In genomic region chr10:13693783-13694450, GRCh38 we compare ENCODE assay signal across 21 cellular contexts.
DNase-seq lines count a peak whose midpoint lies in the region; ATAC-seq and TF ChIP-seq lines count a peak whose summit lies in the region.
"Had no signal": no experiment of that assay in that cellular context is flagged by ENCODE, and none has a peak within 500 bp of the region (broad histone marks: within the 10 kb centered on the region; RNA-seq: fewer than 3 reads in every experiment).

No MANE protein-coding gene starts in this region.

- TF ChIP-seq CTCF in Caco-2 (IDR thresholded peaks at IDR 0.05; ENCODE audit: insufficient read depth in 1 of 2, low read depth in 1 of 2, low read length in 1 of 2, severe bottlenecking in 1 of 2, unreplicated experiment in 1 of 2): no peak
- TF ChIP-seq CTCF in VCaP (conservative IDR thresholded peaks at IDR 0.05): no peak

- H3K4ac ChIP-seq in mesendoderm (ENCODE audit: low read depth, low read length) (no peak overlapping the region), trophoblast cell (ENCODE audit: low read depth, low read length) (no peak overlapping the region)

- H3K27ac ChIP-seq in VCaP (peak overlapping the region; percentile 62; the same call in 1 of the 2 replicates), mesendoderm (ENCODE audit: low read depth, low read length) (no peak overlapping the region), trophoblast cell (ENCODE audit: low read depth, low read length) (no peak overlapping the region)
- H3K27ac ChIP-seq: BLaER1 treated with 17β-estradiol and CSF1 and Interleukin-3, amounts not matched to agents 10 nM and 100 nM; SJCRH30 had no signal

- no peak overlapping the region for H2AFZ ChIP-seq in trophoblast cell (ENCODE audit: insufficient read depth, low read length, poor library complexity)

- H3K4me3 ChIP-seq in Caco-2 (ENCODE audit: low read depth, low read length) (no peak overlapping the region), mesendoderm (ENCODE audit: low read length) (no peak overlapping the region), trophoblast cell (ENCODE audit: low read depth, low read length) (no peak overlapping the region)
- H3K4me3 ChIP-seq: BLaER1 treated with 17β-estradiol and CSF1 and Interleukin-3, amounts not matched to agents 10 nM and 100 nM; MG63; SJCRH30 had no signal

- H3K36me3 ChIP-seq in Caco-2 (ENCODE audit: control insufficient read depth, insufficient read depth, low read length) (peaks cover 6% of the 10 kb centered on the region), mesendoderm (ENCODE audit: control insufficient read depth, insufficient read depth, low read length) (peaks cover 8% of the 10 kb centered on the region), trophoblast cell (ENCODE audit: control insufficient read depth in 1 of 2, insufficient read depth in 2 of 2, low read length in 2 of 2) (peaks cover 50 to 62% of the 10 kb centered on the region in 2 experiments)
- H3K36me3 ChIP-seq: MG63, SJCRH30 had no signal

- CTCF ChIA-PET in Caco-2 (lab: Charles Lee): no interaction called here

- H2AK5ac ChIP-seq in mesendoderm (ENCODE audit: low read length) (no peak overlapping the region), trophoblast cell (ENCODE audit: low read length) (no peak overlapping the region)

- no CpG with 5 or more reads among the region's 21 CpGs for WGBS in mesendoderm (ENCODE audit: extremely low coverage, insufficient coverage, low lambda C conversion rate)
- WGBS in trophoblast cell (ENCODE audit: extremely low coverage, insufficient coverage, insufficient read length): no CpG with 5 or more reads among the region's 21 CpGs

- no peak for ATAC-seq in GM21526 (IDR thresholded peaks at IDR 0.05; ENCODE audit: low FRiP score, unreplicated experiment)
- ATAC-seq: HepG2, SK-N-SH treated with all-trans-retinoic acid at 6 μM for 48 hours had no signal

- H4K12ac ChIP-seq in trophoblast cell (ENCODE audit: low read depth, low read length): no peak overlapping the region

- no peak overlapping the region for H3K4me3 Mint-ChIP-seq in Caco-2 (ENCODE audit: unreplicated experiment)
- H3K4me3 Mint-ChIP-seq: CD4-positive, alpha-beta T cell had no signal

- H3K4me2 ChIP-seq in mesendoderm (ENCODE audit: low read length) (no peak overlapping the region), trophoblast cell (ENCODE audit: low read length) (no peak overlapping the region)

- H2BK12ac ChIP-seq in trophoblast cell (ENCODE audit: low read length): no peak overlapping the region

- peaks cover 88% of the 10 kb centered on the region for H3K36me3 Mint-ChIP-seq in Caco-2 (ENCODE audit: insufficient read depth, unreplicated experiment)

- H3K27ac Mint-ChIP-seq in Caco-2 (ENCODE audit: unreplicated experiment): peak overlapping the region; percentile 0
- H3K27ac Mint-ChIP-seq: CD4-positive, alpha-beta T cell had no signal

- no peaks in the 10 kb centered on the region for H3K9me3 Mint-ChIP-seq in Caco-2 (ENCODE audit: unreplicated experiment)
- H3K9me3 Mint-ChIP-seq: CD4-positive, alpha-beta T cell had no signal

- H3K4me1 Mint-ChIP-seq in Caco-2 (ENCODE audit: low read depth, unreplicated experiment): peaks cover 30% of the 10 kb centered on the region

- no peak overlapping the region for H3K14ac ChIP-seq in trophoblast cell (ENCODE audit: low read length)

- H3K27me3 Mint-ChIP-seq in Caco-2 (ENCODE audit: insufficient read depth, unreplicated experiment): no peaks in the 10 kb centered on the region
- H3K27me3 Mint-ChIP-seq: CD4-positive, alpha-beta T cell had no signal

- no peaks in the 10 kb centered on the region for H3K79me2 ChIP-seq in mesendoderm (ENCODE audit: control insufficient read depth, insufficient read depth, low read length)
- H3K79me2 ChIP-seq in trophoblast cell (ENCODE audit: control insufficient read depth, insufficient read depth, low read length, poor library complexity): no peaks in the 10 kb centered on the region

- H3K9ac ChIP-seq in mesendoderm (ENCODE audit: low read length) (no peak overlapping the region), trophoblast cell (ENCODE audit: low read length) (no peak overlapping the region)
- H3K9ac ChIP-seq: BLaER1 treated with 17β-estradiol and CSF1 and Interleukin-3, amounts not matched to agents 10 nM and 100 nM had no signal

- H2BK120ac ChIP-seq in mesendoderm (ENCODE audit: low read depth, low read length) (no peak overlapping the region), trophoblast cell (ENCODE audit: insufficient read depth, low read length, poor library complexity) (no peak overlapping the region)

- no peaks in the 10 kb centered on the region for H3K27me3 ChIP-seq in Caco-2 (replicated peaks; ENCODE audit: control insufficient read depth, insufficient read depth, low read length)
- no peaks in the 10 kb centered on the region for H3K27me3 ChIP-seq in mesendoderm (ENCODE audit: insufficient read depth, low read length, poor library complexity)
- H3K27me3 ChIP-seq in trophoblast cell (ENCODE audit: insufficient read depth, low read length): no peaks in the 10 kb centered on the region
- H3K27me3 ChIP-seq: BLaER1 treated with 17β-estradiol and CSF1 and Interleukin-3, amounts not matched to agents 10 nM and 100 nM; MG63; SJCRH30 had no signal

- H3K4me1 ChIP-seq in Caco-2: peaks cover 38% of the 10 kb centered on the region
- no peaks in the 10 kb centered on the region for H3K4me1 ChIP-seq in mesendoderm (ENCODE audit: control insufficient read depth, low read depth, low read length)
- H3K4me1 ChIP-seq in trophoblast cell (ENCODE audit: control insufficient read depth in 1 of 2, insufficient read depth in 2 of 2, low read length in 2 of 2): peaks cover 4 to 6% of the 10 kb centered on the region in 2 experiments
- H3K4me1 ChIP-seq: SJCRH30 had no signal

- DNase-seq in Caco-2 (no peak), mesendoderm (no peak), trophoblast cell (peak; percentile 40 to 54), islet precursor cell (no peak)
- DNase-seq in stimulated activated CD4-positive, alpha-beta T cell treated with anti-CD3 and anti-CD28 coated beads, Interleukin-4, amount 100 ng/mL, for 1 hour: no peak
- DNase-seq: AML-193; CD4-positive, alpha-beta T cell; DMS53; MG63; NCI-H1105 treated with DMSO at 0.1 percent for 48 hours; NCI-H146; NCI-H1930; NCI-H2107; NCI-H524; NCI-H748 treated with DMSO at 0.1 percent for 48 hours; SJCRH30 had no signal

- POLR2A ChIA-PET in Caco-2 (lab: Charles Lee): no interaction called here

- H2BK5ac ChIP-seq in mesendoderm (ENCODE audit: low read length) (no peak overlapping the region), trophoblast cell (ENCODE audit: low read depth, low read length, poor library complexity) (no peak overlapping the region)

- no TSS peak for BruUV-seq in Caco-2 (replicated peaks; lab: Mats Ljungman, UMichigan)

- H2BK15ac ChIP-seq in mesendoderm (replicated peaks; ENCODE audit: low read depth): no peak overlapping the region

- H3K56ac ChIP-seq in mesendoderm (ENCODE audit: low read length): no peak overlapping the region

- no peak overlapping the region for H4K8ac ChIP-seq in mesendoderm (ENCODE audit: low read depth, low read length)
- no peak overlapping the region for H4K8ac ChIP-seq in trophoblast cell (ENCODE audit: low read depth, low read length)

- intact Hi-C loops in Caco-2 (cut with micrococcal nuclease; ENCODE audit: unreplicated experiment): loop anchor here (2.0 kb wide), 1 partner anchor 13 kb away; no protein-coding TSS in a partner anchor

- no peak overlapping the region for H4K5ac ChIP-seq in mesendoderm (ENCODE audit: low read length)

- no peaks in the 10 kb centered on the region for H3K9me3 ChIP-seq in Caco-2
- no peaks in the 10 kb centered on the region for H3K9me3 ChIP-seq in trophoblast cell (ENCODE audit: insufficient read depth, low read depth, low read length)
- H3K9me3 ChIP-seq: BLaER1 treated with 17β-estradiol and CSF1 and Interleukin-3, amounts not matched to agents 10 nM and 100 nM; MG63; SJCRH30 had no signal

- H3K18ac ChIP-seq in mesendoderm (ENCODE audit: low read length): no peak overlapping the region
- H3K18ac ChIP-seq in trophoblast cell (ENCODE audit: low read length): no peak overlapping the region

- H3K79me1 ChIP-seq in mesendoderm (ENCODE audit: low read length) (no peaks in the 10 kb centered on the region), trophoblast cell (ENCODE audit: low read length) (no peaks in the 10 kb centered on the region)

- H4K91ac ChIP-seq in trophoblast cell (ENCODE audit: low read depth, low read length): no peak overlapping the region

- peak overlapping the region; percentile 66 for H3K23ac ChIP-seq in mesendoderm (ENCODE audit: low read length)
- H3K23ac ChIP-seq in trophoblast cell (ENCODE audit: low read length): no peak overlapping the region

Comparison
In these comparisons a context has a peak if more than half of its experiments do, and no peak if none do; other contexts are left out.
1. DNase-seq: peak in trophoblast cell (2 of 2); none in Caco-2 (0 of 2), mesendoderm (single experiment), islet precursor cell (single experiment) and stimulated activated CD4-positive, alpha-beta T cell treated with anti-CD3 and anti-CD28 coated beads, Interleukin-4, amount 100 ng/mL, for 1 hour (single experiment).